In the genomic region with DNA sequence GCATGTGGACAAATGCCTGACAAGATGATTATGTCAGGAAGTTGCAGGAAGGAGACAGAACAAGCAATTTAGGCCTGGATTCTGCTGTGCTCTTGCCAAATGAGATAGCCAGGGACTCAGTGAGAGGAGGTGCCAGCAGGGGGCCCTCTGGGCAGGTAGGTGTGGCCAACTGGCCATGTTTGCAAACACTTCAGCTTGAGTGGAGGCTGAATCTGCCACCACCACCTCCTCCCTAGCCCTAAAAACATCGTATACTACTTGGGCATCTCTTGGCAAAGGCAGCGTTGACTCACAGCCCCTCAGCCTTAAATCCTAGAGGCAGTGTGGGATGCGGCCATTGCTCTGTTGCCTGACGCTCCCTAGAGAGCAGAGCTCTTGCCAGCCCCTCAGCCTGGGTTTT, we compare ENCODE assay signal across 8 cellular contexts.
DNase-seq lines count a peak whose midpoint lies in the region; ATAC-seq, FAIRE-seq and TF ChIP-seq lines count a peak whose summit lies in the region.
"Had no signal": no experiment of that assay in that cellular context is flagged by ENCODE, and none has a peak within 500 bp of the region (broad histone marks: within the 10 kb centered on the region; RNA-seq: fewer than 3 reads in every experiment).

No MANE protein-coding gene starts in this region.

- 79% methylated on average over 4 of the region's 4 CpGs for WGBS in GM12878 (ENCODE audit: insufficient coverage, insufficient replicate concordance, low lambda C conversion rate, missing lambda C conversion rate)

- H3K79me2 ChIP-seq in GM12878 (ENCODE audit: control insufficient read depth, insufficient read depth, low read length), result no peaks in the 10 kb centered on the region
- no peaks in the 10 kb centered on the region for H3K79me2 ChIP-seq in osteoblast (ENCODE audit: insufficient read depth, low read length)

- no peak overlapping the region for H3K27ac ChIP-seq in GM12878 (ENCODE audit: control insufficient read depth, insufficient read depth)
- no peak overlapping the region for H3K27ac ChIP-seq in osteoblast (ENCODE audit: low read depth, low read length)
- H3K27ac ChIP-seq in coronary artery, result no peak overlapping the region

- RAD21 ChIA-PET in GM12878 (lab: Charles Lee; ENCODE audit: unreplicated experiment), result no interaction called here

- SMC1A ChIA-PET in GM12878 (lab: Charles Lee; ENCODE audit: uncharacterized antibody, unreplicated experiment), result interaction anchor here (0.9 to 1.4 kb wide), 2 partner anchors 15 to 934 kb away, joined by 3 to 4 read pairs; no protein-coding TSS in a partner anchor

- DNase-seq in NCI-H146 treated with DMSO at 0.1 percent for 48 hours (lab: John Stamatoyannopoulos, UW; ENCODE audit: unreplicated experiment) (peak; percentile 40), GM12878 (ENCODE audit: low read depth, low spot score) (no peak), osteoblast (ENCODE audit: insufficient read length, low spot score, missing footprints) (peak; percentile 48), coronary artery (ENCODE audit: low spot score) (no peak), kidney tubule cell (ENCODE audit: low spot score) (no peak)

- intact Hi-C loops in GM12878 (cut with micrococcal nuclease; ENCODE audit: unreplicated experiment), result no loop called here

- H3K4me2 ChIP-seq in GM12878 (ENCODE audit: control insufficient read depth, insufficient read depth) (no peak overlapping the region), osteoblast (ENCODE audit: insufficient read depth, low read length) (no peak overlapping the region)

- CTCF ChIA-PET in GM12878 (lab: Yijun Ruan, JAX), result interaction anchor here (2.7 kb wide), 1 partner anchor 934 kb away, joined by 7 read pairs; no protein-coding TSS in a partner anchor

- H4K20me1 ChIP-seq in GM12878 (ENCODE audit: control insufficient read depth, insufficient read depth) (no peaks in the 10 kb centered on the region), osteoblast (ENCODE audit: insufficient read depth, low read length) (no peaks in the 10 kb centered on the region)

- H3K9ac ChIP-seq in GM12878 (ENCODE audit: control insufficient read depth, insufficient read depth, low read length), result no peak overlapping the region

- BruUV-seq in GM12878 (replicated peaks; lab: Mats Ljungman, UMichigan), result no TSS peak

- H3K4me3 ChIP-seq in GM12878 (no peak overlapping the region), osteoblast (ENCODE audit: insufficient read depth, low read length) (no peak overlapping the region), coronary artery (no peak overlapping the region)

- H2AFZ ChIP-seq in GM12878 (ENCODE audit: control insufficient read depth, low read depth, low read length), result no peak overlapping the region
- no peak overlapping the region for H2AFZ ChIP-seq in osteoblast (ENCODE audit: low read length)

- POLR2A ChIA-PET in GM12878 (lab: Charles Lee), result interaction anchor here (0.6 kb wide), 1 partner anchor 1533 kb away, joined by 7 read pairs; no protein-coding TSS in a partner anchor

- H3K4me1 ChIP-seq in GM12878 (ENCODE audit: control insufficient read depth, insufficient read depth, low read length), result no peaks in the 10 kb centered on the region
- H3K4me1 ChIP-seq in osteoblast (ENCODE audit: insufficient read depth, low read length), result peaks cover 6% of the 10 kb centered on the region

- no peaks in the 10 kb centered on the region for H3K27me3 ChIP-seq in GM12878 (replicated peaks in 1 of 2; ENCODE audit: control insufficient read depth in 2 of 2, insufficient read depth in 2 of 2, low read length in 1 of 2)
- no peaks in the 10 kb centered on the region for H3K27me3 ChIP-seq in osteoblast (ENCODE audit: insufficient read depth, low read length)

- H3K36me3 ChIP-seq in GM12878 (ENCODE audit: control insufficient read depth in 2 of 2, insufficient read depth in 2 of 2, low read length in 1 of 2) (no peaks in the 10 kb centered on the region), osteoblast (ENCODE audit: insufficient read depth, low read length) (no peaks in the 10 kb centered on the region)

- no peak for TF ChIP-seq POLR2A in GM12878 (IDR thresholded peaks at IDR 0.05; ENCODE audit: low read depth, low read length)

- H3K9me3 ChIP-seq in GM12878 (replicated peaks; ENCODE audit: control insufficient read depth, insufficient read depth, low read length), result no peaks in the 10 kb centered on the region
- no peaks in the 10 kb centered on the region for H3K9me3 ChIP-seq in osteoblast (ENCODE audit: low read depth, low read length)

- no peak for TF ChIP-seq EP300 in GM12878 (IDR thresholded peaks at IDR 0.05; ENCODE audit: borderline replicate concordance in 1 of 2, control insufficient read depth in 1 of 2, low read depth in 2 of 2, low read length in 2 of 2)

- ATAC-seq in GM12878 (peak; percentile 42; the same call in 1 of the 3 replicates), GM21576 (IDR thresholded peaks at IDR 0.05; ENCODE audit: unreplicated experiment) (no peak)

- in situ Hi-C loops in GM12878 (cut with MboI), result no loop called here

- TF ChIP-seq CTCF in GM12874 (IDR thresholded peaks at IDR 0.05; ENCODE audit: insufficient read depth, low read depth, low read length) (peak; percentile 38; the same call in 1 of the 2 replicates), GM12878 (IDR thresholded peaks at IDR 0.05 in 2 of 3, conservative IDR thresholded peaks at IDR 0.05 in 1 of 3; ENCODE audit: control insufficient read depth in 2 of 3, extremely low read depth in 1 of 3, insufficient read depth in 1 of 3, low read depth in 3 of 3, low read length in 3 of 3) (peak; percentile 16 to 31 (median 30); a peak in 2 of 6 replicates), osteoblast (IDR thresholded peaks at IDR 0.05; ENCODE audit: extremely low read depth, low read depth, low read length) (peak; percentile 36), coronary artery (IDR thresholded peaks at IDR 0.05) (no peak)

- TF ChIP-seq RAD21 in GM12878 (IDR thresholded peaks at IDR 0.05; ENCODE audit: insufficient read depth, low read depth, low read length), result no peak

- no peak for FAIRE-seq in GM12878 (lab: Jason Lieb, UNC)
- FAIRE-seq: colon had no signal

TF ChIP-seq in GM12878, 131 proteins besides CTCF, POLR2A, EP300 and RAD21 (continues in another document):
- TF ChIP-seq NRF1 (conservative IDR thresholded peaks at IDR 0.05; ENCODE audit: low read depth, low read length) (no peak), IKZF2 (IDR thresholded peaks at IDR 0.05) (no peak), STAT3 (IDR thresholded peaks at IDR 0.05; ENCODE audit: low read depth, low read length) (no peak), SMC3 (IDR thresholded peaks at IDR 0.05; ENCODE audit: borderline replicate concordance, low read length) (no peak), MYB (IDR thresholded peaks at IDR 0.05; ENCODE audit: borderline replicate concordance, low read depth, low read length) (no peak), CHD1 (IDR thresholded peaks at IDR 0.05; ENCODE audit: low read depth, low read length) (no peak), IRF5 (IDR thresholded peaks at IDR 0.05; ENCODE audit: borderline replicate concordance) (no peak), STAT1 (conservative IDR thresholded peaks at IDR 0.05) (no peak)
- TF ChIP-seq, protein P1, sequence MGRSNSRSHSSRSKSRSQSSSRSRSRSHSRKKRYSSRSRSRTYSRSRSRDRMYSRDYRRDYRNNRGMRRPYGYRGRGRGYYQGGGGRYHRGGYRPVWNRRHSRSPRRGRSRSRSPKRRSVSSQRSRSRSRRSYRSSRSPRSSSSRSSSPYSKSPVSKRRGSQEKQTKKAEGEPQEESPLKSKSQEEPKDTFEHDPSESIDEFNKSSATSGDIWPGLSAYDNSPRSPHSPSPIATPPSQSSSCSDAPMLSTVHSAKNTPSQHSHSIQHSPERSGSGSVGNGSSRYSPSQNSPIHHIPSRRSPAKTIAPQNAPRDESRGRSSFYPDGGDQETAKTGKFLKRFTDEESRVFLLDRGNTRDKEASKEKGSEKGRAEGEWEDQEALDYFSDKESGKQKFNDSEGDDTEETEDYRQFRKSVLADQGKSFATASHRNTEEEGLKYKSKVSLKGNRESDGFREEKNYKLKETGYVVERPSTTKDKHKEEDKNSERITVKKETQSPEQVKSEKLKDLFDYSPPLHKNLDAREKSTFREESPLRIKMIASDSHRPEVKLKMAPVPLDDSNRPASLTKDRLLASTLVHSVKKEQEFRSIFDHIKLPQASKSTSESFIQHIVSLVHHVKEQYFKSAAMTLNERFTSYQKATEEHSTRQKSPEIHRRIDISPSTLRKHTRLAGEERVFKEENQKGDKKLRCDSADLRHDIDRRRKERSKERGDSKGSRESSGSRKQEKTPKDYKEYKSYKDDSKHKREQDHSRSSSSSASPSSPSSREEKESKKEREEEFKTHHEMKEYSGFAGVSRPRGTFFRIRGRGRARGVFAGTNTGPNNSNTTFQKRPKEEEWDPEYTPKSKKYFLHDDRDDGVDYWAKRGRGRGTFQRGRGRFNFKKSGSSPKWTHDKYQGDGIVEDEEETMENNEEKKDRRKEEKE (IDR thresholded peaks at IDR 0.05), result no peak
- TF ChIP-seq, protein P2, sequence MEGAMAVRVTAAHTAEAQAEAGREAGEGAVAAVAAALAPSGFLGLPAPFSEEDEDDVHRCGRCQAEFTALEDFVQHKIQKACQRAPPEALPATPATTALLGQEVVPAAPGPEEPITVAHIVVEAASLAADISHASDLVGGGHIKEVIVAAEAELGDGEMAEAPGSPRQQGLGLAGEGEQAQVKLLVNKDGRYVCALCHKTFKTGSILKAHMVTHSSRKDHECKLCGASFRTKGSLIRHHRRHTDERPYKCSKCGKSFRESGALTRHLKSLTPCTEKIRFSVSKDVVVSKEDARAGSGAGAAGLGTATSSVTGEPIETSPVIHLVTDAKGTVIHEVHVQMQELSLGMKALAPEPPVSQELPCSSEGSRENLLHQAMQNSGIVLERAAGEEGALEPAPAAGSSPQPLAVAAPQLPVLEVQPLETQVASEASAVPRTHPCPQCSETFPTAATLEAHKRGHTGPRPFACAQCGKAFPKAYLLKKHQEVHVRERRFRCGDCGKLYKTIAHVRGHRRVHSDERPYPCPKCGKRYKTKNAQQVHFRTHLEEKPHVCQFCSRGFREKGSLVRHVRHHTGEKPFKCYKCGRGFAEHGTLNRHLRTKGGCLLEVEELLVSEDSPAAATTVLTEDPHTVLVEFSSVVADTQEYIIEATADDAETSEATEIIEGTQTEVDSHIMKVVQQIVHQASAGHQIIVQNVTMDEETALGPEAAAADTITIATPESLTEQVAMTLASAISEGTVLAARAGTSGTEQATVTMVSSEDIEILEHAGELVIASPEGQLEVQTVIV (IDR thresholded peaks at IDR 0.05; ENCODE audit: borderline replicate concordance, partially characterized antibody), result no peak

Comparison
In these comparisons a context has a peak if more than half of its experiments do, and no peak if none do; other contexts are left out.
1. DNase-seq: peak in NCI-H146 treated with DMSO at 0.1 percent for 48 hours (single experiment) and osteoblast (single experiment); none in GM12878 (single experiment), coronary artery (single experiment) and kidney tubule cell (single experiment).